ENCODE assay signal across 9 cellular contexts in genomic region chr1:95309031-95309459, GRCh38.
DNase-seq lines count a peak whose midpoint lies in the region; ATAC-seq and TF ChIP-seq lines count a peak whose summit lies in the region.
"Had no signal": no experiment of that assay in that cellular context is flagged by ENCODE, and none has a peak within 500 bp of the region (broad histone marks: within the 10 kb centered on the region; RNA-seq: fewer than 3 reads in every experiment).

No MANE protein-coding gene starts in this region.

- no peaks in the 10 kb centered on the region for H3K4me1 ChIP-seq in ascending aorta

- H3K4me3 ChIP-seq in ascending aorta, result no peak overlapping the region

- intact Hi-C loops in ascending aorta (cut with DNase I), result no loop called here

- H3K27ac ChIP-seq in ascending aorta, result no peak overlapping the region
- H3K27ac ChIP-seq: neutrophil had no signal

- in situ Hi-C loops in G401 (cut with HindIII; ENCODE audit: low sequenced_read_pairs), result no loop called here

- H3K36me3 ChIP-seq in ascending aorta, result no peaks in the 10 kb centered on the region
- H3K36me3 ChIP-seq: neutrophil had no signal

- ATAC-seq in HG02678 (IDR thresholded peaks at IDR 0.05; ENCODE audit: unreplicated experiment) (no peak), HG02642 (IDR thresholded peaks at IDR 0.05; ENCODE audit: poor library complexity, unreplicated experiment) (no peak)

- TF ChIP-seq CTCF in ascending aorta (IDR thresholded peaks at IDR 0.05), result peak in 2 of 3 experiments; percentile 29 to 33

- H3K9me3 ChIP-seq in ascending aorta, result no peaks in the 10 kb centered on the region
- H3K9me3 ChIP-seq: neutrophil had no signal

- no peaks in the 10 kb centered on the region for H3K27me3 ChIP-seq in ascending aorta

- DNase-seq in G401 (ENCODE audit: low spot score) (peak; percentile 19), NCI-H1417 treated with DMSO at 0.1 percent for 48 hours (lab: John Stamatoyannopoulos, UW) (peak; percentile 39), ascending aorta (ENCODE audit: low spot score in 2 of 2) (no peak), inferior parietal cortex (ENCODE audit: extremely low spot score) (peak; percentile 69)
- no peak for DNase-seq in activated naive CD4-positive, alpha-beta T cell treated with anti-CD3 and anti-CD28 coated beads, Interleukin-2, amount 50 U/mL, for 16 hours
- DNase-seq in activated T-cell treated with anti-CD3 and anti-CD28 coated beads, Interleukin-2, amount 50 U/mL, for 48 hours, result no peak

Comparison
In these comparisons a context has a peak if more than half of its experiments do, and no peak if none do; other contexts are left out.
1. DNase-seq: peak in G401 (single experiment), NCI-H1417 treated with DMSO at 0.1 percent for 48 hours (single experiment) and inferior parietal cortex (single experiment); none in ascending aorta (0 of 2), activated naive CD4-positive, alpha-beta T cell treated with anti-CD3 and anti-CD28 coated beads, Interleukin-2, amount 50 U/mL, for 16 hours (single experiment) and activated T-cell treated with anti-CD3 and anti-CD28 coated beads, Interleukin-2, amount 50 U/mL, for 48 hours (0 of 2).